38 cellular contexts compared by ENCODE assay signal in the genomic region with DNA sequence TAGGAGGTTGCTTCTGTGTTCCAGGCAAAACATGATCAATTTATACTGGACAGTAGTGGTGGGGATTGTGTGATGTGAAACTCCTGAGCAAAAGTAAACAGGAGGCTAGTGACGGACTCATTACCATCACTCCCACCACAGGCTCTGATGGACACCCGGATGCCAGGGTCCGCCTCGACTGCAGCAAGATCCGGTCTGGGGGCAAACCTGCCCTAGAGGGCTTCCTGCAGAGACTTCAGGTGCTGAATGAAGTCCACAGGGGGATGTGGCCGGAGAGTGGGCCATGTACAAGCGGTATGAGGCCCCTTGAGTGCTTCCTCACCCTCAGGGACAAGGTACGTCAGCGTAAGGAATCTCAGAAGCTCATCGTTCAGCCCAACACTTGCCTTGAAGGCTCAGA. TPM values are rescaled to one million over a fixed set of nuclear protein-coding genes. Genes with fewer than 3 reads are reported as not detected.
"Had no signal": no experiment of that assay in that cellular context is flagged by ENCODE, and none has a peak within 500 bp of the region (broad histone marks: within the 10 kb centered on the region; RNA-seq: fewer than 3 reads in every experiment).

No MANE protein-coding gene starts in this region.

- H3K27me3 ChIP-seq: MG63 had no signal

- H3K36me3 ChIP-seq: MG63 had no signal

- H3K9ac ChIP-seq: KMS-11 had no signal

- H3K9me3 ChIP-seq: MG63 had no signal

- H3K4me3 ChIP-seq: MG63 had no signal

- DNase-seq: Karpas-422, Kasumi-1, KBM-7, KG1, MG63, MM.1S, MV-4-11, NCI-H1048, NCI-H1092, NCI-H1092 treated with DMSO at 0.1 percent for 48 hours, NCI-H1105, NCI-H1105 treated with DMSO at 0.1 percent for 48 hours, NCI-H1417, NCI-H1417 treated with DMSO at 0.1 percent for 48 hours, NCI-H1436, NCI-H1436 treated with DMSO at 0.1 percent for 48 hours, NCI-H146, NCI-H1694, NCI-H1694 treated with DMSO at 0.1 percent for 48 hours, NCI-H187, NCI-H187 treated with DMSO at 0.1 percent for 48 hours, NCI-H1930, NCI-H2029, NCI-H2029 treated with DMSO at 0.1 percent for 48 hours, NCI-H2081, NCI-H2081 treated with DMSO at 0.1 percent for 48 hours, NCI-H2107, NCI-H2171, NCI-H2171 treated with DMSO at 0.1 percent for 48 hours, NCI-H2227 treated with DMSO at 0.1 percent for 48 hours, NCI-H226, NCI-H345, NCI-H446, NCI-H446 treated with DMSO at 0.1 percent for 48 hours had no signal

- H3K4me2 ChIP-seq: KMS-11 had no signal

- H3K27ac ChIP-seq: KMS-11 had no signal

RNA-seq across cellular contexts. Expression of gene TECRL, which starts 23.4 kb away (rescaled TPM):
- total RNA-seq: LHCN-M2, M059J, MCF 10A had no signal
